Comparison of ENCODE assay signal across 18 cellular contexts in genomic region chr10:79313911-79314439, GRCh38. TPM values are rescaled to one million over a fixed set of nuclear protein-coding genes. Genes with fewer than 3 reads are reported as not detected.
DNase-seq lines count a peak whose midpoint lies in the region; ATAC-seq and TF ChIP-seq lines count a peak whose summit lies in the region.
"Had no signal": no experiment of that assay in that cellular context is flagged by ENCODE, and none has a peak within 500 bp of the region (broad histone marks: within the 10 kb centered on the region; RNA-seq: fewer than 3 reads in every experiment).

No MANE protein-coding gene starts in this region.

- H3K27me3 ChIP-seq in SK-N-SH (ENCODE audit: insufficient read depth) (no peaks in the 10 kb centered on the region), dorsolateral prefrontal cortex (no peaks in the 10 kb centered on the region)
- H3K27me3 ChIP-seq: neutrophil had no signal

- POLR2A ChIA-PET in SK-N-SH (lab: Yijun Ruan, JAX) = interaction anchor here (1.3 kb wide), 1 partner anchor 14 kb away, joined by 3 read pairs; no protein-coding TSS in a partner anchor

- no peaks in the 10 kb centered on the region for H3K9me2 ChIP-seq in SK-N-SH

- peaks cover 24% of the 10 kb centered on the region for H3K4me1 Mint-ChIP-seq in osteocyte (ENCODE audit: unreplicated experiment)

- H3K4me3 ChIP-seq in SK-N-SH (ENCODE audit: low read depth in 2 of 2, low read length in 1 of 2) = no peak overlapping the region
- no peak overlapping the region for H3K4me3 ChIP-seq in dorsolateral prefrontal cortex

- H3K36me3 Mint-ChIP-seq in osteocyte (ENCODE audit: unreplicated experiment) = peaks cover 27% of the 10 kb centered on the region

- peaks cover 5 to 56% of the 10 kb centered on the region in 2 experiments for H3K36me3 ChIP-seq in SK-N-SH (replicated peaks in 1 of 2; ENCODE audit: control insufficient read depth in 1 of 2, insufficient read depth in 2 of 2, low read length in 1 of 2)

- H3K4me3 Mint-ChIP-seq in osteocyte (ENCODE audit: unreplicated experiment) = no peak overlapping the region
- H3K4me3 Mint-ChIP-seq: activated CD4-positive, alpha-beta T cell treated with anti-CD3 and anti-CD28 coated beads for 36 hours had no signal

- no peak for ATAC-seq in SK-N-SH treated with all-trans-retinoic acid at 6 μM for 48 hours
- ATAC-seq in HG02981 (IDR thresholded peaks at IDR 0.05; ENCODE audit: unreplicated experiment) = no peak
- ATAC-seq: activated CD4-positive, alpha-beta T cell treated with anti-CD3 and anti-CD28 coated beads for 36 hours; PC-3; sciatic nerve had no signal

- no peak for TF ChIP-seq EP300 in SK-N-SH (IDR thresholded peaks at IDR 0.05; ENCODE audit: borderline replicate concordance in 1 of 2, low read depth in 1 of 2, low read length in 1 of 2)
- TF ChIP-seq EP300 in Ishikawa (IDR thresholded peaks at IDR 0.05; ENCODE audit: borderline replicate concordance) = peak; percentile 53; the same call in 1 of the 2 replicates

- 0 out of 2 replicates have a peak, but pooled peaks cover 2% of the 10 kb centered on the region for H4K20me1 ChIP-seq in SK-N-SH (ENCODE audit: insufficient read depth)

- no peaks in the 10 kb centered on the region for H3K79me2 ChIP-seq in SK-N-SH (ENCODE audit: insufficient read depth)

- intact Hi-C loops in dorsolateral prefrontal cortex (cut with DNase I) = no loop called here

- no peak overlapping the region for H3K4me2 ChIP-seq in SK-N-SH

- TF ChIP-seq CTCF in SK-N-SH (IDR thresholded peaks at IDR 0.05) (no peak), dorsolateral prefrontal cortex (IDR thresholded peaks at IDR 0.05 in 54 of 56, conservative IDR thresholded peaks at IDR 0.05 in 2 of 56; ENCODE audit: low read depth in 1 of 56, partially characterized antibody in 56 of 56) (no peak), osteocyte (IDR thresholded peaks at IDR 0.05) (no peak)

- 96% methylated on average over 10 of the region's 11 CpGs for WGBS in SK-N-SH (ENCODE audit: low lambda C conversion rate)

- peaks cover 19 to 74% of the 10 kb centered on the region in 2 experiments; a peak in 3 of 4 replicates for H3K4me1 ChIP-seq in SK-N-SH (ENCODE audit: control insufficient read depth in 1 of 2, insufficient read depth in 2 of 2, low read depth in 1 of 2, low read length in 1 of 2)

- peak; percentile 51 for DNase-seq in SK-N-SH
- DNase-seq in dorsolateral prefrontal cortex = no peak
- DNase-seq in osteocyte (ENCODE audit: extremely low spot score, unreplicated experiment) = no peak
- no peak for DNase-seq in dermis blood vessel endothelial cell
- DNase-seq in ureter (ENCODE audit: low spot score) = no peak
- DNase-seq: activated CD4-positive, alpha-beta T cell treated with anti-CD3 and anti-CD28 coated beads for 36 hours; anterior cingulate cortex; hippocampal formation; islet precursor cell; Kasumi-1; NCI-H1105 treated with DMSO at 0.1 percent for 48 hours had no signal

- peak overlapping the region in 1 of 2 experiments; percentile 3; a peak in 2 of 4 replicates for H3K27ac ChIP-seq in SK-N-SH (ENCODE audit: low read depth in 2 of 2, low read length in 1 of 2)
- H3K27ac ChIP-seq in dorsolateral prefrontal cortex = peak overlapping the region in 36 of 59 donors; percentile 9 to 92 (median 54)
- H3K27ac ChIP-seq: 22Rv1 had no signal

- no peak overlapping the region for H3K9ac ChIP-seq in SK-N-SH

- no peaks in the 10 kb centered on the region for H3K27me3 Mint-ChIP-seq in osteocyte (ENCODE audit: unreplicated experiment)
- H3K27me3 Mint-ChIP-seq: activated CD4-positive, alpha-beta T cell treated with anti-CD3 and anti-CD28 coated beads for 36 hours had no signal

- CTCF ChIA-PET in SK-N-SH (lab: Yijun Ruan, JAX) = interaction anchor here (0.6 to 1.5 kb wide), 2 partner anchors 10 to 17 kb away, joined by 3 read pairs; no protein-coding TSS in a partner anchor

- no peaks in the 10 kb centered on the region for H3K9me3 ChIP-seq in SK-N-SH
- H3K9me3 ChIP-seq: neutrophil had no signal

- H3K9me3 Mint-ChIP-seq in osteocyte (ENCODE audit: unreplicated experiment) = peaks cover 3% of the 10 kb centered on the region

- TF ChIP-seq RAD21 in SK-N-SH (IDR thresholded peaks at IDR 0.05; ENCODE audit: low read length) = no peak
- TF ChIP-seq RAD21 in Ishikawa (IDR thresholded peaks at IDR 0.05; ENCODE audit: low read depth) = no peak

- H3K27ac Mint-ChIP-seq in osteocyte (ENCODE audit: unreplicated experiment) = peak overlapping the region; percentile 70
- H3K27ac Mint-ChIP-seq: activated CD4-positive, alpha-beta T cell treated with anti-CD3 and anti-CD28 coated beads for 36 hours had no signal

- peaks cover 43% of the 10 kb centered on the region for H3F3A ChIP-seq in SK-N-SH (replicated peaks; ENCODE audit: insufficient read depth)

- H2AFZ ChIP-seq in SK-N-SH (ENCODE audit: low read depth) = no peak overlapping the region

TF ChIP-seq in SK-N-SH, 30 proteins besides CTCF, POLR2A, EP300 and RAD21 (continues in another document):
- TF ChIP-seq NRF1 (IDR thresholded peaks at IDR 0.05; ENCODE audit: low read depth, low read length) (no peak), RCOR1 (IDR thresholded peaks at IDR 0.05; ENCODE audit: low read length) (no peak), EZH2phosphoT487 (IDR thresholded peaks at IDR 0.05; ENCODE audit: borderline replicate concordance, low read depth) (no peak), TCF12 (IDR thresholded peaks at IDR 0.05) (no peak), FOSL2 (IDR thresholded peaks at IDR 0.05; ENCODE audit: borderline replicate concordance, low read depth) (no peak), FOXJ3 (CRISPR knock-in tag; IDR thresholded peaks at IDR 0.05) (no peak), CHD2 (IDR thresholded peaks at IDR 0.05; ENCODE audit: low read length, partially characterized antibody) (no peak)
- TF ChIP-seq, protein P1, sequence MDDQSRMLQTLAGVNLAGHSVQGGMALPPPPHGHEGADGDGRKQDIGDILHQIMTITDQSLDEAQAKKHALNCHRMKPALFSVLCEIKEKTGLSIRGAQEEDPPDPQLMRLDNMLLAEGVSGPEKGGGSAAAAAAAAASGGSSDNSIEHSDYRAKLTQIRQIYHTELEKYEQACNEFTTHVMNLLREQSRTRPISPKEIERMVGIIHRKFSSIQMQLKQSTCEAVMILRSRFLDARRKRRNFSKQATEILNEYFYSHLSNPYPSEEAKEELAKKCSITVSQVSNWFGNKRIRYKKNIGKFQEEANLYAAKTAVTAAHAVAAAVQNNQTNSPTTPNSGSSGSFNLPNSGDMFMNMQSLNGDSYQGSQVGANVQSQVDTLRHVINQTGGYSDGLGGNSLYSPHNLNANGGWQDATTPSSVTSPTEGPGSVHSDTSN (IDR thresholded peaks at IDR 0.05) = no peak

TF ChIP-seq in SK-N-SH treated with all-trans-retinoic acid at 6 μM for 48 hours, 23 proteins besides CTCF, POLR2A, EP300 and RAD21:
- no peak for TF ChIP-seq ZFP30 (CRISPR knock-in tag; IDR thresholded peaks at IDR 0.05)
- no peak for TF ChIP-seq ISL1 (CRISPR knock-in tag; IDR thresholded peaks at IDR 0.05)
- no peak for TF ChIP-seq ZNF565 (CRISPR knock-in tag; conservative IDR thresholded peaks at IDR 0.05; ENCODE audit: low read depth)
- TF ChIP-seq ARNTL (CRISPR knock-in tag; IDR thresholded peaks at IDR 0.05; ENCODE audit: borderline replicate concordance, low read depth) = no peak
- TF ChIP-seq ZNF8 (CRISPR knock-in tag; IDR thresholded peaks at IDR 0.05) = no peak
- TF ChIP-seq OSR1 (CRISPR knock-in tag; IDR thresholded peaks at IDR 0.05) = no peak
- TF ChIP-seq ZFP3 (CRISPR knock-in tag; IDR thresholded peaks at IDR 0.05) = no peak
- no peak for TF ChIP-seq PPARA (CRISPR knock-in tag; IDR thresholded peaks at IDR 0.05; ENCODE audit: borderline replicate concordance)
- no peak for TF ChIP-seq CSDC2 (CRISPR knock-in tag; IDR thresholded peaks at IDR 0.05)
TF ChIP-seq in SK-N-SH treated with all-trans-retinoic acid at 6 μM for 48 hours: peak in this region for 0.

TF ChIP-seq in Ishikawa, 13 proteins besides CTCF, POLR2A, EP300 and RAD21 (continues in another document):
- TF ChIP-seq CEBPB (IDR thresholded peaks at IDR 0.05) = no peak
- TF ChIP-seq FOXM1 (IDR thresholded peaks at IDR 0.05; ENCODE audit: borderline replicate concordance, low read depth) = no peak
- no peak for TF ChIP-seq YY1 (IDR thresholded peaks at IDR 0.05; ENCODE audit: low read depth)
- TF ChIP-seq NFIC (IDR thresholded peaks at IDR 0.05) = peak; percentile 56
- TF ChIP-seq, protein P2, sequence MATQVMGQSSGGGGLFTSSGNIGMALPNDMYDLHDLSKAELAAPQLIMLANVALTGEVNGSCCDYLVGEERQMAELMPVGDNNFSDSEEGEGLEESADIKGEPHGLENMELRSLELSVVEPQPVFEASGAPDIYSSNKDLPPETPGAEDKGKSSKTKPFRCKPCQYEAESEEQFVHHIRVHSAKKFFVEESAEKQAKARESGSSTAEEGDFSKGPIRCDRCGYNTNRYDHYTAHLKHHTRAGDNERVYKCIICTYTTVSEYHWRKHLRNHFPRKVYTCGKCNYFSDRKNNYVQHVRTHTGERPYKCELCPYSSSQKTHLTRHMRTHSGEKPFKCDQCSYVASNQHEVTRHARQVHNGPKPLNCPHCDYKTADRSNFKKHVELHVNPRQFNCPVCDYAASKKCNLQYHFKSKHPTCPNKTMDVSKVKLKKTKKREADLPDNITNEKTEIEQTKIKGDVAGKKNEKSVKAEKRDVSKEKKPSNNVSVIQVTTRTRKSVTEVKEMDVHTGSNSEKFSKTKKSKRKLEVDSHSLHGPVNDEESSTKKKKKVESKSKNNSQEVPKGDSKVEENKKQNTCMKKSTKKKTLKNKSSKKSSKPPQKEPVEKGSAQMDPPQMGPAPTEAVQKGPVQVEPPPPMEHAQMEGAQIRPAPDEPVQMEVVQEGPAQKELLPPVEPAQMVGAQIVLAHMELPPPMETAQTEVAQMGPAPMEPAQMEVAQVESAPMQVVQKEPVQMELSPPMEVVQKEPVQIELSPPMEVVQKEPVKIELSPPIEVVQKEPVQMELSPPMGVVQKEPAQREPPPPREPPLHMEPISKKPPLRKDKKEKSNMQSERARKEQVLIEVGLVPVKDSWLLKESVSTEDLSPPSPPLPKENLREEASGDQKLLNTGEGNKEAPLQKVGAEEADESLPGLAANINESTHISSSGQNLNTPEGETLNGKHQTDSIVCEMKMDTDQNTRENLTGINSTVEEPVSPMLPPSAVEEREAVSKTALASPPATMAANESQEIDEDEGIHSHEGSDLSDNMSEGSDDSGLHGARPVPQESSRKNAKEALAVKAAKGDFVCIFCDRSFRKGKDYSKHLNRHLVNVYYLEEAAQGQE (IDR thresholded peaks at IDR 0.05; ENCODE audit: low read depth) = no peak
- no peak for TF ChIP-seq TEAD4 (IDR thresholded peaks at IDR 0.05)
- TF ChIP-seq TAF1 (IDR thresholded peaks at IDR 0.05; ENCODE audit: low read depth) = no peak
- TF ChIP-seq CREB1 (IDR thresholded peaks at IDR 0.05; ENCODE audit: low read depth) = no peak

RNA-seq across cellular contexts. Expression of gene PPIF, which starts 33.3 kb away (rescaled TPM):
- 73.8 and 85.9 TPM in 2 replicates for polyA plus RNA-seq in SK-N-SH (2012; rRNA removed)
- polyA plus RNA-seq in SK-N-SH (2012; cell fraction: cytosol; rRNA removed) = 64.9 and 80.6 TPM in 2 replicates
- polyA plus RNA-seq in SK-N-SH (2012; cell fraction: nucleus; rRNA removed) = 163 and 169 TPM in 2 replicates
- total RNA-seq in dorsolateral prefrontal cortex (10 to 100 TPM; 36.9 to 90.0 (median 52.6) TPM), osteocyte (17.0 and 20.7 TPM in 2 replicates), dermis blood vessel endothelial cell (14.5 and 23.8 TPM in 2 replicates), ureter (108 TPM)
